In the genomic region with DNA sequence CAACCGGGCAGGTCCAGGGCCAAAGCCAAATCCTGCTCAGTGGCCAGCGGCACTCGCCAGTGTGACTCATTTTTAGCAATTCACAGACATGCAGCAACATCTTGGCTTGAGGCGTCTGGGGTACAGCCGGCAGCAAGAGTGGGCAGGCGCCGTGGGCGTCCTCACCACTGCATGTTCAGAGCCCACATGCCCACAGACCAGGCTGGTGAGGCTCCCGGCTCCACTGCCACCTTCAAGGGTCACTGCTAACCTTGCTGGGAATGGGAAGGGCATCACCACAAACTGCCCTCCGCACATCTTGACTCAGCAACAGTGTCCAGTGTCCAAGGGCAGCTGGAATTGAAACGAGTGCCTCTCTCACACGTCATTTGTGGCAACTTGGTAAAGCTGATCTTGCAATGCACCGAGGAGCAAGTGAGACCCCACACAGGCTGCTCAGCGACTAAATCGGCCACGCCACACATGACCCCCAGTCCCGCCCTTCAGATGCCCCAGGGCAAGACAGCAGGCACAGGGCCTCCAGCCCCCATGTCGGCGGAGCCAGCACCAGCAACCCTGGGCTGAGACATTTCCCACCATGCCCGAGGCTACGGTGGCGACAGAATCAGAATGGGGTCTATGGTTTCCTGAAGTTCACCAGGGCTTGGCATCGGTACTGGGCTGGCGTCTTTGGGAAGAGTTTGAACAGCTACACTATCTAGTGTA, we compare ENCODE assay signal across 14 cellular contexts.
DNase-seq lines count a peak whose midpoint lies in the region; ATAC-seq, FAIRE-seq and TF ChIP-seq lines count a peak whose summit lies in the region.
"Had no signal": no experiment of that assay in that cellular context is flagged by ENCODE, and none has a peak within 500 bp of the region (broad histone marks: within the 10 kb centered on the region; RNA-seq: fewer than 3 reads in every experiment).

No MANE protein-coding gene starts in this region.

- in situ Hi-C loops in astrocyte of the spinal cord (cut with HindIII; ENCODE audit: low sequenced_read_pairs) = no loop called here

- no peak for TF ChIP-seq CTCF in astrocyte of the spinal cord (IDR thresholded peaks at IDR 0.05; ENCODE audit: low read depth, low read length)

- ATAC-seq in left lobe of liver = no peak
- no peak for ATAC-seq in GM18907 (IDR thresholded peaks at IDR 0.05; ENCODE audit: unreplicated experiment)
- ATAC-seq in GM21723 (IDR thresholded peaks at IDR 0.05; ENCODE audit: unreplicated experiment) = no peak
- ATAC-seq: HCT116 had no signal

- peak; percentile 70 for FAIRE-seq in HTR-8/SVneo (lab: Jason Lieb, UNC)

- DNase-seq in A172 (ENCODE audit: low spot score) (peak; percentile 28), HTR-8/SVneo (ENCODE audit: insufficient read length, low spot score) (no peak), astrocyte of the spinal cord (ENCODE audit: low read depth, low spot score) (peak; percentile 6), left lobe of liver (ENCODE audit: low spot score) (peak; percentile 23), DMS79 (lab: John Stamatoyannopoulos, UW) (no peak), inferior parietal cortex (ENCODE audit: extremely low spot score) (no peak)
- DNase-seq: activated naive CD4-positive, alpha-beta T cell treated with Interleukin-2 at 50 U/mL for 16 hours; caudate nucleus; heart right ventricle; NCI-H1436 treated with DMSO at 0.1 percent for 48 hours; PC-9 had no signal

- H3K4me3 ChIP-seq in astrocyte of the spinal cord (ENCODE audit: low read depth, low read length) = no peak overlapping the region
- H3K4me3 ChIP-seq: heart right ventricle, PC-9 had no signal

Comparison
In these comparisons a context has a peak if more than half of its experiments do, and no peak if none do; other contexts are left out.
1. DNase-seq: peak in A172 (single experiment), astrocyte of the spinal cord (single experiment) and left lobe of liver (single experiment); none in HTR-8/SVneo (single experiment), DMS79 (single experiment) and inferior parietal cortex (single experiment).